In genomic region chr14:34063470-34064164, GRCh38 we compare ENCODE assay signal across 20 cellular contexts.
DNase-seq lines count a peak whose midpoint lies in the region; ATAC-seq, FAIRE-seq and TF ChIP-seq lines count a peak whose summit lies in the region.
"Had no signal": no experiment of that assay in that cellular context is flagged by ENCODE, and none has a peak within 500 bp of the region (broad histone marks: within the 10 kb centered on the region; RNA-seq: fewer than 3 reads in every experiment).

No MANE protein-coding gene starts in this region.

- no peaks in the 10 kb centered on the region for H3K36me3 ChIP-seq in K562 (ENCODE audit: control insufficient read depth, insufficient read depth, low read length)
- no peaks in the 10 kb centered on the region for H3K36me3 ChIP-seq in suprapubic skin
- no peaks in the 10 kb centered on the region for H3K36me3 ChIP-seq in esophagus squamous epithelium
- H3K36me3 ChIP-seq: BE2C, neural progenitor cell, thyroid gland had no signal

- H3K4me2 ChIP-seq in K562 (ENCODE audit: insufficient read depth, low read length), result peak overlapping the region; percentile 34; the same call in 1 of the 2 replicates
- H3K4me2 ChIP-seq: neural progenitor cell had no signal

- peak overlapping the region; percentile 44; the same call in 1 of the 2 replicates for H2AFZ ChIP-seq in K562 (ENCODE audit: low read depth, low read length)
- H2AFZ ChIP-seq: neural progenitor cell had no signal

- H3K4me1 Mint-ChIP-seq in stimulated activated naive B cell treated with anti-CD40 and anti-IgM and Interleukin-4, amounts not matched to agents 10 μg/mL and 1 μg/mL and 100 μg/mL, for 72 hours, result peaks cover 6 to 15% of the 10 kb centered on the region in 2 donors

- H3K27ac Mint-ChIP-seq in stimulated activated naive B cell treated with anti-CD40 and anti-IgM and Interleukin-4, amounts not matched to agents 10 μg/mL and 1 μg/mL and 100 μg/mL, for 72 hours, result no peak overlapping the region
- H3K27ac Mint-ChIP-seq: activated CD4-positive, alpha-beta T cell treated with anti-CD3 and anti-CD28 coated beads, Interleukin-2, amount 10 ng/mL, durations not matched to agents 7 days and 5 days; activated naive CD8-positive, alpha-beta T cell treated with anti-CD3 and anti-CD28 coated beads, Interleukin-2, amount 50 U/mL, for 24 hours; neural progenitor cell; stimulated activated effector memory CD8-positive, alpha-beta T cell treated with anti-CD3 and anti-CD28 coated beads, Interleukin-12 subunit alpha, Interleukin-12 subunit beta, amount 100 ng/mL, for 72 hours had no signal

- no peak for TF ChIP-seq POLR2A in K562 (conservative IDR thresholded peaks at IDR 0.05)
- TF ChIP-seq POLR2A in suprapubic skin (IDR thresholded peaks at IDR 0.05), result no peak
- no peak for TF ChIP-seq POLR2A in esophagus squamous epithelium (IDR thresholded peaks at IDR 0.05)

- DNase-seq in M059J (ENCODE audit: low read depth), result peak; percentile 55
- DNase-seq in K562 (ENCODE audit: extremely low read depth in 1 of 4, low spot score in 3 of 4), result peak in 1 of 4 experiments; percentile 33
- peak in 2 of 3 donors; percentile 19 to 51 for DNase-seq in right cardiac atrium
- no peak for DNase-seq in suprapubic skin (ENCODE audit: low spot score in 2 of 2)
- DNase-seq in esophagus squamous epithelium (lab: John Stamatoyannopoulos, UW), result no peak
- no peak for DNase-seq in NCI-H510A (lab: John Stamatoyannopoulos, UW)
- no peak for DNase-seq in stimulated activated naive B cell treated with anti-CD40 and anti-IgM and Interleukin-4, amounts not matched to agents 10 μg/mL and 1 μg/mL and 100 μg/mL, for 72 hours
- DNase-seq: activated CD4-positive, alpha-beta T cell treated with anti-CD3 and anti-CD28 coated beads, Interleukin-2, amount 10 ng/mL, durations not matched to agents 7 days and 5 days; activated naive CD8-positive, alpha-beta T cell treated with anti-CD3 and anti-CD28 coated beads, Interleukin-2, amount 50 U/mL, for 24 hours; BE2C; Calu3; dermis blood vessel endothelial cell; H7; NCI-H146; SW 1271 had no signal

- no peaks in the 10 kb centered on the region for H4K20me1 ChIP-seq in K562 (replicated peaks; ENCODE audit: control insufficient read depth, insufficient read depth, low read length)

- H3K27me3 Mint-ChIP-seq in stimulated activated naive B cell treated with anti-CD40 and anti-IgM and Interleukin-4, amounts not matched to agents 10 μg/mL and 1 μg/mL and 100 μg/mL, for 72 hours, result peaks cover 20 to 22% of the 10 kb centered on the region in 2 donors

- H3K4me3 ChIP-seq in K562, result no peak overlapping the region
- H3K4me3 ChIP-seq in right cardiac atrium (ENCODE audit: low read length), result no peak overlapping the region
- H3K4me3 ChIP-seq in suprapubic skin, result no peak overlapping the region
- H3K4me3 ChIP-seq in esophagus squamous epithelium, result no peak overlapping the region
- H3K4me3 ChIP-seq: neural progenitor cell, thyroid gland had no signal

- POLR2A ChIA-PET in K562 (lab: Yijun Ruan, JAX), result interaction anchor here (1.4 kb wide), 1 partner anchor 113 kb away, joined by 5 read pairs; no protein-coding TSS in a partner anchor

- no peaks in the 10 kb centered on the region for H3K9me1 ChIP-seq in K562 (ENCODE audit: control insufficient read depth, insufficient read depth, low read length)

- FAIRE-seq in K562 (lab: Jason Lieb, UNC), result peak; percentile 32
- FAIRE-seq: GM18507 had no signal

- TF ChIP-seq EP300 in K562 (IDR thresholded peaks at IDR 0.05; ENCODE audit: low read length) (no peak), suprapubic skin (IDR thresholded peaks at IDR 0.05) (no peak)

- no peaks in the 10 kb centered on the region for H3K36me3 Mint-ChIP-seq in stimulated activated naive B cell treated with anti-CD40 and anti-IgM and Interleukin-4, amounts not matched to agents 10 μg/mL and 1 μg/mL and 100 μg/mL, for 72 hours
- H3K36me3 Mint-ChIP-seq: neural progenitor cell; stimulated activated effector memory CD8-positive, alpha-beta T cell treated with anti-CD3 and anti-CD28 coated beads, Interleukin-12 subunit alpha, Interleukin-12 subunit beta, amount 100 ng/mL, for 72 hours had no signal

- ATAC-seq in K562 (no peak), right cardiac atrium (peak; percentile 7 to 12)
- ATAC-seq in stimulated activated naive B cell treated with anti-CD40 and anti-IgM and Interleukin-4, amounts not matched to agents 10 μg/mL and 1 μg/mL and 100 μg/mL, for 72 hours (replicated peaks), result no peak
- ATAC-seq: activated naive CD8-positive, alpha-beta T cell treated with anti-CD3 and anti-CD28 coated beads, Interleukin-2, amount 50 U/mL, for 24 hours; stimulated activated effector memory CD8-positive, alpha-beta T cell treated with anti-CD3 and anti-CD28 coated beads, Interleukin-12 subunit alpha, Interleukin-12 subunit beta, amount 100 ng/mL, for 72 hours had no signal

- in situ Hi-C loops in K562 (cut with MboI), result no loop called here

- no peaks in the 10 kb centered on the region for H3K79me2 ChIP-seq in K562 (ENCODE audit: control insufficient read depth, insufficient read depth, low read length)

- CTCF ChIA-PET in K562 (lab: Yijun Ruan, JAX; ENCODE audit: low intra/inter-chr PET ratio), result interaction anchor here (0.6 kb wide), 1 partner anchor 112 kb away, joined by 4 read pairs; the partner anchor contains the start of gene EGLN3

- no peak overlapping the region; a peak in 2 of 4 replicates for H3K9ac ChIP-seq in K562 (ENCODE audit: insufficient read depth in 1 of 2, low read depth in 2 of 2, low read length in 2 of 2)
- H3K9ac ChIP-seq: neural progenitor cell had no signal

- no peak for TF ChIP-seq CTCF in K562 (IDR thresholded peaks at IDR 0.05 in 2 of 3, conservative IDR thresholded peaks at IDR 0.05 in 1 of 3; ENCODE audit: insufficient read depth in 2 of 3, low read depth in 1 of 3, low read length in 3 of 3)
- TF ChIP-seq CTCF in suprapubic skin (IDR thresholded peaks at IDR 0.05), result no peak
- TF ChIP-seq CTCF in esophagus squamous epithelium (IDR thresholded peaks at IDR 0.05), result no peak

- BruUV-seq in K562 (replicated peaks; lab: Mats Ljungman, UMichigan), result no TSS peak

- no peak overlapping the region for H3K4me3 Mint-ChIP-seq in stimulated activated naive B cell treated with anti-CD40 and anti-IgM and Interleukin-4, amounts not matched to agents 10 μg/mL and 1 μg/mL and 100 μg/mL, for 72 hours
- H3K4me3 Mint-ChIP-seq: activated CD4-positive, alpha-beta T cell treated with anti-CD3 and anti-CD28 coated beads, Interleukin-2, amount 10 ng/mL, durations not matched to agents 7 days and 5 days; activated naive CD8-positive, alpha-beta T cell treated with anti-CD3 and anti-CD28 coated beads, Interleukin-2, amount 50 U/mL, for 24 hours; neural progenitor cell; stimulated activated effector memory CD8-positive, alpha-beta T cell treated with anti-CD3 and anti-CD28 coated beads, Interleukin-12 subunit alpha, Interleukin-12 subunit beta, amount 100 ng/mL, for 72 hours had no signal

- H3K9me3 Mint-ChIP-seq in stimulated activated naive B cell treated with anti-CD40 and anti-IgM and Interleukin-4, amounts not matched to agents 10 μg/mL and 1 μg/mL and 100 μg/mL, for 72 hours, result peaks cover 0 to 2% of the 10 kb centered on the region in 2 donors
- H3K9me3 Mint-ChIP-seq: neural progenitor cell; stimulated activated effector memory CD8-positive, alpha-beta T cell treated with anti-CD3 and anti-CD28 coated beads, Interleukin-12 subunit alpha, Interleukin-12 subunit beta, amount 100 ng/mL, for 72 hours had no signal

- no peak for TF ChIP-seq RAD21 in K562 (CRISPR knock-in tag; conservative IDR thresholded peaks at IDR 0.05 in 1 of 2, IDR thresholded peaks at IDR 0.05 in 1 of 2)

- H3K4me1 ChIP-seq in K562 (replicated peaks in 1 of 2; ENCODE audit: control insufficient read depth in 2 of 2, insufficient read depth in 2 of 2, low read length in 2 of 2), result peaks cover 13 to 31% of the 10 kb centered on the region in 2 experiments; a peak in 4 of 5 replicates
- peaks cover 4% of the 10 kb centered on the region for H3K4me1 ChIP-seq in right cardiac atrium (ENCODE audit: control insufficient read depth, insufficient read depth, low read length)
- peaks cover 25% of the 10 kb centered on the region for H3K4me1 ChIP-seq in suprapubic skin
- H3K4me1 ChIP-seq in esophagus squamous epithelium, result peaks cover 0 to 36% (median 5%) of the 10 kb centered on the region in 3 donors
- H3K4me1 ChIP-seq: BE2C had no signal

- 13% methylated on average over 7 of the region's 9 CpGs for WGBS in K562 (ENCODE audit: insufficient coverage, low coverage, missing lambda C conversion rate)
- WGBS in right cardiac atrium, result 41% methylated on average over 9 of the region's 9 CpGs
- WGBS in suprapubic skin, result 50% methylated on average over 7 of the region's 9 CpGs
- 52 to 60% methylated on average over 8 to 9 of the region's 9 CpGs for WGBS in esophagus squamous epithelium, 2 donors

- 0 out of 2 replicates have a peak, but pooled peaks cover 3% of the 10 kb centered on the region for H3K9me3 ChIP-seq in K562 (replicated peaks; ENCODE audit: control insufficient read depth, insufficient read depth, low read depth, low read length)
- no peaks in the 10 kb centered on the region for H3K9me3 ChIP-seq in right cardiac atrium (ENCODE audit: control insufficient read depth, low read length)
- no peaks in the 10 kb centered on the region for H3K9me3 ChIP-seq in suprapubic skin
- H3K9me3 ChIP-seq in esophagus squamous epithelium, result no peaks in the 10 kb centered on the region
- H3K9me3 ChIP-seq: BE2C, thyroid gland had no signal

- intact Hi-C loops in K562 (cut with micrococcal nuclease), result no loop called here
- intact Hi-C loops in right cardiac atrium (cut with DNase I), result loop anchor here in 3 of 4 donors (10.0 kb wide), 2 partner anchors 109 to 119 kb away; partner anchors contain the start of gene EGLN3 (in 1 of the 3)
- intact Hi-C loops in esophagus squamous epithelium (cut with DNase I), result no loop called here

- H3K27ac ChIP-seq in K562 (ENCODE audit: extremely low read depth, low read depth, low read length) (no peak overlapping the region), right cardiac atrium (ENCODE audit: low read length) (peak overlapping the region; percentile 40), suprapubic skin (peak overlapping the region; percentile 20), esophagus squamous epithelium (peak overlapping the region in 2 of 4 donors; percentile 1 to 37)
- H3K27ac ChIP-seq: epithelial cell of prostate, neural progenitor cell, thyroid gland had no signal

- H3K27me3 ChIP-seq in K562 (ENCODE audit: control insufficient read depth in 2 of 2, insufficient read depth in 2 of 2, low read length in 2 of 2), result no peaks in the 10 kb centered on the region
- H3K27me3 ChIP-seq in right cardiac atrium (ENCODE audit: control insufficient read depth, insufficient read depth), result no peaks in the 10 kb centered on the region
- no peaks in the 10 kb centered on the region for H3K27me3 ChIP-seq in suprapubic skin
- peaks cover 0 to 3% (median 0%) of the 10 kb centered on the region in 4 donors for H3K27me3 ChIP-seq in esophagus squamous epithelium
- H3K27me3 ChIP-seq: BE2C, thyroid gland had no signal

TF ChIP-seq in K562, 482 proteins besides CTCF, POLR2A, EP300 and RAD21 (continues in another document):
- TF ChIP-seq IFI16 (CRISPR knock-in tag; IDR thresholded peaks at IDR 0.05), result no peak
- no peak for TF ChIP-seq ZBTB7A (IDR thresholded peaks at IDR 0.05; ENCODE audit: borderline replicate concordance, control insufficient read depth, low read depth, low read length)
- TF ChIP-seq ZNF217 (CRISPR knock-in tag; IDR thresholded peaks at IDR 0.05), result no peak

Comparison
In these comparisons a context has a peak if more than half of its experiments do, and no peak if none do; other contexts are left out.
1. DNase-seq: peak in M059J (single experiment) and right cardiac atrium (2 of 3); none in suprapubic skin (0 of 2), esophagus squamous epithelium (single experiment), NCI-H510A (single experiment) and stimulated activated naive B cell treated with anti-CD40 and anti-IgM and Interleukin-4, amounts not matched to agents 10 μg/mL and 1 μg/mL and 100 μg/mL, for 72 hours (single experiment).
2. ATAC-seq: peak in right cardiac atrium (2 of 2); none in K562 (single experiment) and stimulated activated naive B cell treated with anti-CD40 and anti-IgM and Interleukin-4, amounts not matched to agents 10 μg/mL and 1 μg/mL and 100 μg/mL, for 72 hours (0 of 2).
3. intact Hi-C loops: an anchor here in right cardiac atrium (10.0 kb wide); none called in K562 and esophagus squamous epithelium.